In genomic region chr19:40397568-40397906, GRCh38 we compare ENCODE assay signal across 9 cellular contexts. TPM values are rescaled to one million over a fixed set of nuclear protein-coding genes. Genes with fewer than 3 reads are reported as not detected.
"Had no signal": no experiment of that assay in that cellular context is flagged by ENCODE, and none has a peak within 500 bp of the region (broad histone marks: within the 10 kb centered on the region; RNA-seq: fewer than 3 reads in every experiment).

No MANE protein-coding gene starts in this region.

- H3K27ac ChIP-seq: GM23248, KMS-11 had no signal

- H3K27ac Mint-ChIP-seq: H9 had no signal

- H3K4me3 ChIP-seq: GM23248 had no signal

- H3K9me3 Mint-ChIP-seq: H9 had no signal

- H3K9ac ChIP-seq: GM23248, KMS-11 had no signal

- H2AFZ ChIP-seq: GM23248 had no signal

- DNase-seq: GM23248, GOT3, H9, HCEC 1CT, IMR-90, KBM-7 had no signal

RNA-seq across cellular contexts. Expression of gene HIPK4, which starts 7.6 kb away (rescaled TPM):
- total RNA-seq: H4, HT-29 had no signal
